Comparison of ENCODE assay signal across 12 cellular contexts in the genomic region with DNA sequence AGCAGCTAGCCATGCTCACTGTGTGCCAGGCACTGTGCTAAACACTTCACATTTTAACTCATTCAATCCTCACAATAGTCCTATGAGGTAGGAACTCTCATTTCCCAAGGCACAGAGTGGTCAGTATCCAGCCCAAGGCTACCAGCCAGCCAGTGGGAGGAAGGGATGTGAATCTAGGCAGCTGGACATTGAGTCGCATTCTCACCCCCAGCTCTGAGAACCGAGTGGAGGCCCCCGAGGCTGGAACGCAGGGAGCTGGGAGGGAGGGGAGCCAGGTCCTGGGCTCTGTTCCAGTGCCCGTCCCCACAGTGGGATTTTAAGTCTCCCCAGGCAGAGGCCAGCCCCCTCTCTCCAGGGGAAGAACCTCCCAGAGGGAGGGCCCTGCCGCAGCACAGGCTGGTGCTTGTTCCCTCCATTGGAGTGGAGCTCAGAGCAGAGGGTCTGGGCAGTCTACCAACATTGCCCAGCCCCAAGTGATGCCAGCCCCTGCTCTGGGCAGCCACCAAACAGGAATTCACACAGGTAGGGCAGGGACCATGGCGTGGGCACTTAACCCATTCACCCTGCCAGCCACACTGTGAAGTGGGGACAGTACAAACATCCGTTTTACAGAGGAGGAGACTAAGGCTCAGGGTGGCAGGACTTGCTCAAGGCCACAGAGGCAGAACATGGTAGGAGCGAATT.
DNase-seq lines count a peak whose midpoint lies in the region; ATAC-seq and TF ChIP-seq lines count a peak whose summit lies in the region.
"Had no signal": no experiment of that assay in that cellular context is flagged by ENCODE, and none has a peak within 500 bp of the region (broad histone marks: within the 10 kb centered on the region; RNA-seq: fewer than 3 reads in every experiment).

No MANE protein-coding gene starts in this region.

- ATAC-seq in Right ventricle myocardium superior (ENCODE audit: poor library complexity) = no peak
- no peak for ATAC-seq in effector memory CD8-positive, alpha-beta T cell (replicated peaks)

- TF ChIP-seq CTCF in left ventricle myocardium inferior (IDR thresholded peaks at IDR 0.05; ENCODE audit: borderline replicate concordance) (no peak), osteoblast (IDR thresholded peaks at IDR 0.05; ENCODE audit: extremely low read depth, low read depth, low read length) (no peak), endothelial cell (IDR thresholded peaks at IDR 0.05; ENCODE audit: unreplicated experiment) (no peak)

- H3K27me3 ChIP-seq in left ventricle myocardium inferior (ENCODE audit: low read depth) = no peaks in the 10 kb centered on the region
- no peaks in the 10 kb centered on the region for H3K27me3 ChIP-seq in osteoblast (ENCODE audit: insufficient read depth, low read length)

- peak overlapping the region; percentile 39 for H3K27ac ChIP-seq in left ventricle myocardium inferior (replicated peaks)
- H3K27ac ChIP-seq in osteoblast (ENCODE audit: low read depth, low read length) = peak overlapping the region; percentile 92
- H3K27ac ChIP-seq: SK-N-MC had no signal

- intact Hi-C loops in left ventricle myocardium inferior (cut with micrococcal nuclease) (no loop called here), Right ventricle myocardium superior (cut with DNase I) (no loop called here)

- no peaks in the 10 kb centered on the region for H4K20me1 ChIP-seq in osteoblast (ENCODE audit: insufficient read depth, low read length)

- H3K4me1 Mint-ChIP-seq in endothelial cell (ENCODE audit: unreplicated experiment) = peaks cover 3% of the 10 kb centered on the region
- no peaks in the 10 kb centered on the region for H3K4me1 Mint-ChIP-seq in effector memory CD8-positive, alpha-beta T cell (ENCODE audit: low read depth in 2 of 2)

- H3K4me3 ChIP-seq in left ventricle myocardium inferior (no peak overlapping the region), osteoblast (ENCODE audit: insufficient read depth, low read length) (peak overlapping the region; percentile 51)
- H3K4me3 ChIP-seq: SK-N-MC had no signal

- H3K4me2 ChIP-seq in osteoblast (ENCODE audit: insufficient read depth, low read length) = peak overlapping the region; percentile 67

- H3K27me3 Mint-ChIP-seq in endothelial cell (ENCODE audit: unreplicated experiment) = peaks cover 8% of the 10 kb centered on the region
- H3K27me3 Mint-ChIP-seq in effector memory CD8-positive, alpha-beta T cell = peaks cover 13 to 38% of the 10 kb centered on the region in 2 donors

- H3K4me1 ChIP-seq in left ventricle myocardium inferior (peaks cover 16% of the 10 kb centered on the region), osteoblast (ENCODE audit: insufficient read depth, low read length) (peaks cover 32% of the 10 kb centered on the region)

- H3K36me3 Mint-ChIP-seq in endothelial cell (ENCODE audit: low read depth, unreplicated experiment) = no peaks in the 10 kb centered on the region
- no peaks in the 10 kb centered on the region for H3K36me3 Mint-ChIP-seq in effector memory CD8-positive, alpha-beta T cell (ENCODE audit: insufficient read depth)

- no peak for DNase-seq in left ventricle myocardium inferior
- no peak for DNase-seq in Right ventricle myocardium superior
- peak; percentile 34 for DNase-seq in fibroblast of gingiva (ENCODE audit: low read depth)
- peak; percentile 83 for DNase-seq in osteoblast (ENCODE audit: insufficient read length, low spot score, missing footprints)
- no peak for DNase-seq in H4 (ENCODE audit: low spot score)
- no peak for DNase-seq in endothelial cell (ENCODE audit: low spot score)
- DNase-seq in NCI-H69 (lab: John Stamatoyannopoulos, UW) = no peak
- no peak for DNase-seq in effector memory CD8-positive, alpha-beta T cell
- DNase-seq: activated naive CD8-positive, alpha-beta T cell treated with anti-CD3 and anti-CD28 coated beads, Interleukin-2, amount 10 ng/mL, durations not matched to agents 7 days and 5 days; NCI-H2081 had no signal

- no peak overlapping the region for H3K4me3 Mint-ChIP-seq in endothelial cell (ENCODE audit: unreplicated experiment)
- H3K4me3 Mint-ChIP-seq in effector memory CD8-positive, alpha-beta T cell = no peak overlapping the region
- H3K4me3 Mint-ChIP-seq: activated naive CD8-positive, alpha-beta T cell treated with anti-CD3 and anti-CD28 coated beads, Interleukin-2, amount 10 ng/mL, durations not matched to agents 7 days and 5 days; neural crest cell had no signal

- H3K9me3 Mint-ChIP-seq in endothelial cell (ENCODE audit: unreplicated experiment) = no peaks in the 10 kb centered on the region
- no peaks in the 10 kb centered on the region for H3K9me3 Mint-ChIP-seq in effector memory CD8-positive, alpha-beta T cell
- H3K9me3 Mint-ChIP-seq: neural crest cell had no signal

- H2AFZ ChIP-seq in osteoblast (ENCODE audit: low read length) = peak overlapping the region; percentile 63

- H3K27ac Mint-ChIP-seq in endothelial cell (ENCODE audit: unreplicated experiment) = no peak overlapping the region
- no peak overlapping the region for H3K27ac Mint-ChIP-seq in effector memory CD8-positive, alpha-beta T cell

- H3K79me2 ChIP-seq in osteoblast (ENCODE audit: insufficient read depth, low read length) = no peaks in the 10 kb centered on the region

- H3K9me3 ChIP-seq in left ventricle myocardium inferior (replicated peaks) = no peaks in the 10 kb centered on the region
- no peaks in the 10 kb centered on the region for H3K9me3 ChIP-seq in osteoblast (ENCODE audit: low read depth, low read length)

- H3K36me3 ChIP-seq in left ventricle myocardium inferior (no peaks in the 10 kb centered on the region), osteoblast (ENCODE audit: insufficient read depth, low read length) (no peaks in the 10 kb centered on the region)

Comparison
In these comparisons a context has a peak if more than half of its experiments do, and no peak if none do; other contexts are left out.
1. DNase-seq: peak in fibroblast of gingiva (single experiment) and osteoblast (single experiment); none in left ventricle myocardium inferior (single experiment), Right ventricle myocardium superior (single experiment), H4 (single experiment), endothelial cell (single experiment), NCI-H69 (single experiment) and effector memory CD8-positive, alpha-beta T cell (0 of 3).